In the genomic region with DNA sequence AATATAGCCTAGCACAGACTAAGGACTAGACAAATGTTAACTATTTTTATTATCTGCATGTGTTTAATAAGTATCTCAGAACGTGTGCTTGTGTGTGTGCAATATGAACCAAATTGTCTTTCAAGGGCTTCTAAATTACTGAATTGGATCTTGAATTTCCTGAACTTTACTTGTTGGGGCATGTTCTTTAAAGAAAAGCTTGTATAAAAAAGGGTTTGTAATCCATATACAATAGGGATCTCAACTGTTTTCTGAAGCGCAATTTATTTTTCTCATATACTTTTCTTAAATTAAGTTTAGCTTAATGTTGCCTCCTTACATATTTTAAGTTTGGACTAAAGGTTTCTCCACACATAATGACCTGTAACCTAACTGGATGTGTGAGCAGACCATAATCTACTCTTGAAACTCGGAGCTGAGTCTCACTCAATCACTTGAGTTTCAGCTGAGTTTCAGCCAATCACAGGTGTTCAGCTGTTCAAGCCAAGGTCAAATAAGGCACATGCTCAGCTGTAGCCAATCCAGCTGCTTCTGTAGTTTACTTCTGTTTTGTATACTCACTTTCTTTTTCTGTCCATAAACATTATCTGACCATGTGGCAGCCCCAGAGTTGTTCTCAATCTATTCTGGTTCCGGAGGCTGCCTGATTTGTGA, we compare ENCODE assay signal across 9 cellular contexts.
DNase-seq lines count a peak whose midpoint lies in the region; ATAC-seq and TF ChIP-seq lines count a peak whose summit lies in the region.
"Had no signal": no experiment of that assay in that cellular context is flagged by ENCODE, and none has a peak within 500 bp of the region (broad histone marks: within the 10 kb centered on the region; RNA-seq: fewer than 3 reads in every experiment).

No MANE protein-coding gene starts in this region.

- TF ChIP-seq CTCF in KMS-11 (conservative IDR thresholded peaks at IDR 0.05; ENCODE audit: low read depth, low read length) = no peak

- H2AFZ ChIP-seq in KMS-11 (ENCODE audit: low read depth) = peak overlapping the region; percentile 9; the same call in 1 of the 2 replicates

- no peaks in the 10 kb centered on the region for H4K20me1 ChIP-seq in KMS-11 (ENCODE audit: insufficient read depth)

- no peaks in the 10 kb centered on the region for H3K79me2 ChIP-seq in KMS-11 (ENCODE audit: insufficient read depth, low read depth)

- H3K9ac ChIP-seq in KMS-11 = no peak overlapping the region; the same call in 1 of the 2 replicates

- H3K36me3 ChIP-seq in KMS-11 (ENCODE audit: insufficient read depth) = no peaks in the 10 kb centered on the region
- H3K36me3 ChIP-seq: uterus had no signal

- no peak overlapping the region for H3K4me3 ChIP-seq in KMS-11 (IDR thresholded peaks at IDR 0.05; ENCODE audit: insufficient read depth, low read depth, low read length)
- H3K4me3 ChIP-seq: uterus had no signal

- H3K4me1 ChIP-seq in KMS-11 (ENCODE audit: low read depth, poor library complexity, severe bottlenecking) = peaks cover 44% of the 10 kb centered on the region
- H3K4me1 ChIP-seq: uterus had no signal

- peak overlapping the region; percentile 56 for H3K4me2 ChIP-seq in KMS-11

- DNase-seq in myocyte (ENCODE audit: low read depth) (peak; percentile 88), D341Med (ENCODE audit: low spot score) (no peak), NCI-H526 treated with DMSO at 0.1 percent for 48 hours (lab: John Stamatoyannopoulos, UW) (no peak)
- DNase-seq in stimulated activated CD4-positive, alpha-beta T cell treated with anti-CD3 and anti-CD28 coated beads, Interleukin-15, amount 100 ng/mL, for 24 hours = no peak
- DNase-seq: uterus had no signal

- H3K27ac ChIP-seq in KMS-11 = peak overlapping the region; percentile 70
- H3K27ac ChIP-seq: uterus had no signal

- ATAC-seq in GM18907 (IDR thresholded peaks at IDR 0.05; ENCODE audit: unreplicated experiment) (peak; percentile 74), HG02571 (IDR thresholded peaks at IDR 0.05; ENCODE audit: unreplicated experiment) (peak; percentile 81)
- ATAC-seq: Panc1 had no signal

- no peaks in the 10 kb centered on the region for H3K27me3 ChIP-seq in KMS-11 (ENCODE audit: insufficient read depth, low read depth)
- H3K27me3 ChIP-seq: uterus had no signal
